8 cellular contexts compared by ENCODE assay signal in genomic region chr3:140941434-140942220, GRCh38. TPM values are rescaled to one million over a fixed set of nuclear protein-coding genes. Genes with fewer than 3 reads are reported as not detected.
DNase-seq lines count a peak whose midpoint lies in the region; TF ChIP-seq lines count a peak whose summit lies in the region.

SLC25A36 (plus strand) TSS chr3:140941836; CDS start chr3:140942055, 219 bp downstream.

- H3K9me3 Mint-ChIP-seq in HFFc6 = no peaks in the 10 kb centered on the region
- no peaks in the 10 kb centered on the region for H3K9me3 Mint-ChIP-seq in activated naive CD4-positive, alpha-beta T cell treated with anti-CD3 and anti-CD28 coated beads, Interleukin-2, amount 10 ng/mL, durations not matched to agents 7 days and 5 days

- peaks cover 36% of the 10 kb centered on the region for H3K4me1 Mint-ChIP-seq in HFFc6 (ENCODE audit: low read depth)
- peaks cover 30% of the 10 kb centered on the region for H3K4me1 Mint-ChIP-seq in activated naive CD4-positive, alpha-beta T cell treated with anti-CD3 and anti-CD28 coated beads, Interleukin-2, amount 10 ng/mL, durations not matched to agents 7 days and 5 days

- peak; percentile 88 for TF ChIP-seq POLR2A in NB4 (IDR thresholded peaks at IDR 0.05; ENCODE audit: extremely low read depth, insufficient read length)

- CTCF ChIA-PET in activated naive CD4-positive, alpha-beta T cell treated with anti-CD3 and anti-CD28 coated beads, Interleukin-2, amount 10 ng/mL, durations not matched to agents 7 days and 5 days (lab: Charles Lee) = no interaction called here

- peak within 1 kb of the TSS; percentile 21; the same call in 1 of the 2 replicates for H3K27ac ChIP-seq in SK-N-MC

- H3K27me3 Mint-ChIP-seq in HFFc6 (ENCODE audit: insufficient read depth) = no peaks in the 10 kb centered on the region; the same call in 1 of the 2 replicates
- peaks cover 14% of the 10 kb centered on the region for H3K27me3 Mint-ChIP-seq in activated naive CD4-positive, alpha-beta T cell treated with anti-CD3 and anti-CD28 coated beads, Interleukin-2, amount 10 ng/mL, durations not matched to agents 7 days and 5 days

- H3K4me3 ChIP-seq in NB4 (ENCODE audit: low read depth, low read length) (peak within 1 kb of the TSS; percentile 98), SK-N-MC (peak within 1 kb of the TSS; percentile 95)

- H3K4me3 Mint-ChIP-seq in HFFc6 = peak within 1 kb of the TSS; percentile 95
- peak within 1 kb of the TSS; percentile 96 for H3K4me3 Mint-ChIP-seq in activated naive CD4-positive, alpha-beta T cell treated with anti-CD3 and anti-CD28 coated beads, Interleukin-2, amount 10 ng/mL, durations not matched to agents 7 days and 5 days

- H3K9ac ChIP-seq in SK-N-MC (ENCODE audit: insufficient read length) = peak within 1 kb of the TSS; percentile 90

- TF ChIP-seq CTCF in HFFc6 (IDR thresholded peaks at IDR 0.05) (no peak), NB4 (IDR thresholded peaks at IDR 0.05; ENCODE audit: low read depth, low read length) (no peak)

- no peaks in the 10 kb centered on the region for H3K9me3 ChIP-seq in SK-N-MC (ENCODE audit: low read depth, low read length)

- H3K36me3 ChIP-seq in SK-N-MC (ENCODE audit: insufficient read depth, low read length) = no peaks in the 10 kb centered on the region

- peak within 1 kb of the TSS; percentile 97 for H3K27ac Mint-ChIP-seq in HFFc6
- H3K27ac Mint-ChIP-seq in activated naive CD4-positive, alpha-beta T cell treated with anti-CD3 and anti-CD28 coated beads, Interleukin-2, amount 10 ng/mL, durations not matched to agents 7 days and 5 days = peak within 1 kb of the TSS; percentile 98

- no peaks in the 10 kb centered on the region for H3K36me3 Mint-ChIP-seq in HFFc6 (ENCODE audit: low read depth)
- peaks cover 4% of the 10 kb centered on the region for H3K36me3 Mint-ChIP-seq in activated naive CD4-positive, alpha-beta T cell treated with anti-CD3 and anti-CD28 coated beads, Interleukin-2, amount 10 ng/mL, durations not matched to agents 7 days and 5 days

- peak; percentile 87 for DNase-seq in GM04503 (ENCODE audit: low read depth)
- DNase-seq in HFFc6 = peak; percentile 92
- DNase-seq in NB4 (ENCODE audit: low read depth) = peak; percentile 98
- DNase-seq in SK-N-MC (ENCODE audit: low read depth, low spot score) = peak; percentile 95
- DNase-seq in activated naive CD4-positive, alpha-beta T cell treated with anti-CD3 and anti-CD28 coated beads, Interleukin-2, amount 10 ng/mL, durations not matched to agents 7 days and 5 days = peak; percentile 98
- DNase-seq in germinal center (ENCODE audit: low spot score) = peak; percentile 94
- DNase-seq in non-pigmented ciliary epithelial cell (ENCODE audit: low read depth) = peak; percentile 88
- peak; percentile 99 for DNase-seq in superior temporal gyrus (ENCODE audit: extremely low spot score)

RNA-seq across cellular contexts. Expression of gene SLC25A36, which starts in this region (rescaled TPM):
- 10 to 100 TPM; 30.3 to 32.4 (median 30.9) TPM for total RNA-seq in HFFc6 (2021; fragmentation: NEBNext Ultra II Directional; extraction: Animal tissue kit (Norgen Biotek cat#: 25700))

Comparison
In these comparisons a context has a peak if more than half of its experiments do, and no peak if none do; other contexts are left out.
1. Peak in every context shown above with its lines: DNase-seq, H3K4me3 ChIP-seq and H3K27ac ChIP-seq.